ENCODE assay signal across 5 cellular contexts in genomic region chr1:52249831-52250230, GRCh38.
"Had no signal": no experiment of that assay in that cellular context is flagged by ENCODE, and none has a peak within 500 bp of the region (broad histone marks: within the 10 kb centered on the region; RNA-seq: fewer than 3 reads in every experiment).

No MANE protein-coding gene starts in this region.

- H3K4me2 ChIP-seq: GM23338 had no signal

- DNase-seq: H9, HCEC 1CT, HFFc6 had no signal

- H3K4me3 ChIP-seq: GM23338 had no signal

- H2AFZ ChIP-seq: GM23338 had no signal

- H3K27ac ChIP-seq: HL-60 had no signal
